In the genomic region with DNA sequence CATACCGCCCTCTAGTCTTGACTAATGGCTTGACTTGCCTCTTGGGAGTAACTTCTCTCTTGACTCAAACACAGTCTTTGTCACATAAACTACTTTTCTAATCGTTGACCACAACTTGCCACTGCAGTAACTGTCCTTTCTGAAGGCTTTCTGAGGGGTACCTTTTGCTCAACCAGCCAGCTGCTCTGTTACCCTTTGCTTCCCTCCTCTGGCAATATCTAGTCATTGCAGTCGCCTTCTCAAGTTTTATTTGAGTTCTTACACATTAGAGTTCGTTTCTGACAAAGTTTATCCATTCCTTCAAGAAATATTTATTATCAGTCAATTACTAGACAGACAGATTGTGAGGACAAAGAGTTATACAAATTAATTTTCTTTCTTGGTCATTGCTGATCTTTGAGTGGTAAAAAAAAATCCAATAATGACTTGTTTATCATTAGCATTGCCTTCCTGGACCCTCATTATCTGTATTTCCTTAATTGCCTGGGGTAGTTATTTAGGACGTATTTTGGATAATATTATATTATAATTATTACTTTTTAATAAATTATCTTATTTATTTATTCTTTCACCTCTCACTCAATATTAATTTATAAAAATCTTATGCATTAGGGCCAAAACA, we compare ENCODE assay signal across 8 cellular contexts.
DNase-seq lines count a peak whose midpoint lies in the region; ATAC-seq and TF ChIP-seq lines count a peak whose summit lies in the region.

No MANE protein-coding gene starts in this region.

- H3K27ac Mint-ChIP-seq in activated CD4-positive, alpha-beta memory T cell treated with anti-CD3 and anti-CD28 coated beads, Interleukin-2, amount 10 ng/mL, durations not matched to agents 7 days and 5 days = no peak overlapping the region

- POLR2A ChIA-PET in activated CD4-positive, alpha-beta memory T cell treated with anti-CD3 and anti-CD28 coated beads, Interleukin-2, amount 10 ng/mL, durations not matched to agents 7 days and 5 days (lab: Charles Lee) = no interaction called here

- peak; percentile 21 for DNase-seq in COR-L47 (lab: John Stamatoyannopoulos, UW)
- peak; percentile 34 for DNase-seq in SK-N-MC (ENCODE audit: low read depth, low spot score)
- peak; percentile 2 for DNase-seq in stromal cell of bone marrow (ENCODE audit: low read depth)
- no peak for DNase-seq in NCI-H187 (lab: John Stamatoyannopoulos, UW)
- no peak for DNase-seq in activated CD4-positive, alpha-beta memory T cell treated with anti-CD3 and anti-CD28 coated beads, Interleukin-2, amount 10 ng/mL, durations not matched to agents 7 days and 5 days

- no peak overlapping the region for H3K4me2 ChIP-seq in Loucy (ENCODE audit: low read depth, low read length, poor library complexity, severe bottlenecking)

- TF ChIP-seq POLR2A in gastroesophageal sphincter (IDR thresholded peaks at IDR 0.05) = no peak

- CTCF ChIA-PET in activated CD4-positive, alpha-beta memory T cell treated with anti-CD3 and anti-CD28 coated beads, Interleukin-2, amount 10 ng/mL, durations not matched to agents 7 days and 5 days (lab: Charles Lee) = no interaction called here

- H3K4me3 ChIP-seq in Loucy (ENCODE audit: low read length, poor library complexity, severe bottlenecking) = no peak overlapping the region
- no peak overlapping the region for H3K4me3 ChIP-seq in SK-N-MC
- no peak overlapping the region for H3K4me3 ChIP-seq in gastroesophageal sphincter

- no peaks in the 10 kb centered on the region for H3K36me3 Mint-ChIP-seq in activated CD4-positive, alpha-beta memory T cell treated with anti-CD3 and anti-CD28 coated beads, Interleukin-2, amount 10 ng/mL, durations not matched to agents 7 days and 5 days (ENCODE audit: low read depth)

- no peak overlapping the region for H3K9ac ChIP-seq in Loucy (ENCODE audit: low read depth, low read length, poor library complexity, severe bottlenecking)
- no peak overlapping the region for H3K9ac ChIP-seq in SK-N-MC (ENCODE audit: insufficient read length)

- H3K27me3 Mint-ChIP-seq in activated CD4-positive, alpha-beta memory T cell treated with anti-CD3 and anti-CD28 coated beads, Interleukin-2, amount 10 ng/mL, durations not matched to agents 7 days and 5 days = no peaks in the 10 kb centered on the region

- H3K36me3 ChIP-seq in Loucy (ENCODE audit: insufficient read depth, low read length) = no peaks in the 10 kb centered on the region
- H3K36me3 ChIP-seq in SK-N-MC (ENCODE audit: insufficient read depth, low read length) = no peaks in the 10 kb centered on the region
- H3K36me3 ChIP-seq in gastroesophageal sphincter = no peaks in the 10 kb centered on the region

- H3K79me2 ChIP-seq in Loucy (ENCODE audit: insufficient read depth, low read length) = no peaks in the 10 kb centered on the region

- H3F3A ChIP-seq in Loucy (ENCODE audit: low read depth) = no peaks in the 10 kb centered on the region

- TF ChIP-seq CTCF in Loucy (conservative IDR thresholded peaks at IDR 0.05; ENCODE audit: low read length) (peak; percentile 99), gastroesophageal sphincter (IDR thresholded peaks at IDR 0.05) (peak in 3 of 4 experiments; percentile 12 to 52 (median 29))

- H3K9me3 Mint-ChIP-seq in activated CD4-positive, alpha-beta memory T cell treated with anti-CD3 and anti-CD28 coated beads, Interleukin-2, amount 10 ng/mL, durations not matched to agents 7 days and 5 days = peaks cover 2% of the 10 kb centered on the region

- H3K4me1 Mint-ChIP-seq in activated CD4-positive, alpha-beta memory T cell treated with anti-CD3 and anti-CD28 coated beads, Interleukin-2, amount 10 ng/mL, durations not matched to agents 7 days and 5 days = no peaks in the 10 kb centered on the region

- no peaks in the 10 kb centered on the region for H4K20me1 ChIP-seq in Loucy (ENCODE audit: insufficient read depth, low read length, poor library complexity, severe bottlenecking)

- no peaks in the 10 kb centered on the region for H3K9me3 ChIP-seq in Loucy (ENCODE audit: insufficient read depth, low read depth, low read length)
- H3K9me3 ChIP-seq in SK-N-MC (ENCODE audit: low read depth, low read length) = no peaks in the 10 kb centered on the region
- H3K9me3 ChIP-seq in gastroesophageal sphincter = no peaks in the 10 kb centered on the region

- H3K27ac ChIP-seq in SK-N-MC (no peak overlapping the region), gastroesophageal sphincter (no peak overlapping the region)

- 15 to 16% methylated on average over 3 to 5 of the region's 5 CpGs for WGBS in gastroesophageal sphincter (ENCODE audit: low coverage in 1 of 2), 2 donors

- H3K9me2 ChIP-seq in Loucy (replicated peaks; ENCODE audit: low read depth, low read length) = no peaks in the 10 kb centered on the region

- H2AFZ ChIP-seq in Loucy (ENCODE audit: low read length) = peak overlapping the region; percentile 58; the same call in 1 of the 2 replicates

- ATAC-seq in GM19455 (IDR thresholded peaks at IDR 0.05; ENCODE audit: unreplicated experiment) (peak; percentile 53), gastroesophageal sphincter (no peak)

- no peak overlapping the region for H3K4me3 Mint-ChIP-seq in activated CD4-positive, alpha-beta memory T cell treated with anti-CD3 and anti-CD28 coated beads, Interleukin-2, amount 10 ng/mL, durations not matched to agents 7 days and 5 days

- TF ChIP-seq EP300 in gastroesophageal sphincter (IDR thresholded peaks at IDR 0.05) = no peak

- H3K4me1 ChIP-seq in Loucy (ENCODE audit: insufficient read depth, low read length, poor library complexity, severe bottlenecking) = peaks cover 7% of the 10 kb centered on the region
- no peaks in the 10 kb centered on the region for H3K4me1 ChIP-seq in gastroesophageal sphincter

- H3K27me3 ChIP-seq in Loucy (ENCODE audit: insufficient read depth, low read length, poor library complexity, severe bottlenecking) (no peaks in the 10 kb centered on the region), gastroesophageal sphincter (no peaks in the 10 kb centered on the region)

Comparison
In these comparisons a context has a peak if more than half of its experiments do, and no peak if none do; other contexts are left out.
1. DNase-seq: peak in COR-L47 (single experiment), SK-N-MC (single experiment) and stromal cell of bone marrow (single experiment); none in NCI-H187 (0 of 2) and activated CD4-positive, alpha-beta memory T cell treated with anti-CD3 and anti-CD28 coated beads, Interleukin-2, amount 10 ng/mL, durations not matched to agents 7 days and 5 days (single experiment).